Comparison of ENCODE assay signal across 9 cellular contexts in genomic region chr1:236516929-236517704, GRCh38. TPM values are rescaled to one million over a fixed set of nuclear protein-coding genes. Genes with fewer than 3 reads are reported as not detected.
DNase-seq lines count a peak whose midpoint lies in the region; ATAC-seq lines count a peak whose summit lies in the region.
"Had no signal": no experiment of that assay in that cellular context is flagged by ENCODE, and none has a peak within 500 bp of the region (broad histone marks: within the 10 kb centered on the region; RNA-seq: fewer than 3 reads in every experiment).

No MANE protein-coding gene starts in this region.

- peaks cover 34% of the 10 kb centered on the region for H3K27me3 Mint-ChIP-seq in activated T-helper 2 cell treated with anti-CD3 and anti-CD28 coated beads, Interferon-gamma antibody, Interleukin-2, Interleukin-4, amounts not matched to agents 10 μg/mL and 5 μg/mL and 100 μg/mL, durations not matched to agents 14 hours and 24 hours and 36 hours (ENCODE audit: low read depth)

- ATAC-seq in HG03378 (IDR thresholded peaks at IDR 0.05; ENCODE audit: unreplicated experiment) = no peak
- no peak for ATAC-seq in GM19324 (IDR thresholded peaks at IDR 0.05; ENCODE audit: low FRiP score, unreplicated experiment)
- no peak for ATAC-seq in HG03095 (IDR thresholded peaks at IDR 0.05; ENCODE audit: unreplicated experiment)

- H3K9ac ChIP-seq in BLaER1 treated with 17β-estradiol and CSF1 and Interleukin-3, amounts not matched to agents 10 nM and 100 nM = peak overlapping the region in 1 of 11 experiments; percentile 45; a peak in 1 of 22 replicates

- H3K4me1 ChIP-seq in BLaER1 treated with 17β-estradiol and CSF1 and Interleukin-3, amounts not matched to agents 10 nM and 100 nM = peaks cover 12 to 44% (median 26%) of the 10 kb centered on the region in 10 experiments

- peak overlapping the region in 7 of 11 experiments; percentile 62 to 93 (median 77); a peak in 10 of 22 replicates for H3K4me2 ChIP-seq in BLaER1 treated with 17β-estradiol and CSF1 and Interleukin-3, amounts not matched to agents 10 nM and 100 nM

- peak overlapping the region; percentile 58 for H3K4me3 Mint-ChIP-seq in activated T-helper 2 cell treated with anti-CD3 and anti-CD28 coated beads, Interferon-gamma antibody, Interleukin-2, Interleukin-4, amounts not matched to agents 10 μg/mL and 5 μg/mL and 100 μg/mL, durations not matched to agents 14 hours and 24 hours and 36 hours (ENCODE audit: low read depth)

- peak; percentile 36 for DNase-seq in HPDE6-E6E7 (ENCODE audit: extremely low spot score)
- DNase-seq in activated T-helper 2 cell treated with anti-CD3 and anti-CD28 coated beads, Interferon-gamma antibody, Interleukin-2, Interleukin-4, amounts not matched to agents 10 μg/mL and 5 μg/mL and 100 μg/mL, durations not matched to agents 14 hours and 24 hours and 36 hours (ENCODE audit: low spot score) = peak; percentile 62
- peak; percentile 28 for DNase-seq in kidney tubule cell (ENCODE audit: low spot score)
- DNase-seq in cortex of kidney (lab: John Stamatoyannopoulos, UW) = no peak
- DNase-seq: RPMI8226 had no signal

- H3K27me3 ChIP-seq in BLaER1 treated with 17β-estradiol and CSF1 and Interleukin-3, amounts not matched to agents 10 nM and 100 nM = no peaks in the 10 kb centered on the region

- H3K9me3 Mint-ChIP-seq in activated T-helper 2 cell treated with anti-CD3 and anti-CD28 coated beads, Interferon-gamma antibody, Interleukin-2, Interleukin-4, amounts not matched to agents 10 μg/mL and 5 μg/mL and 100 μg/mL, durations not matched to agents 14 hours and 24 hours and 36 hours = no peaks in the 10 kb centered on the region

- no peaks in the 10 kb centered on the region for H4K20me1 ChIP-seq in BLaER1 treated with 17β-estradiol and CSF1 and Interleukin-3, amounts not matched to agents 10 nM and 100 nM

- H3K36me3 Mint-ChIP-seq in activated T-helper 2 cell treated with anti-CD3 and anti-CD28 coated beads, Interferon-gamma antibody, Interleukin-2, Interleukin-4, amounts not matched to agents 10 μg/mL and 5 μg/mL and 100 μg/mL, durations not matched to agents 14 hours and 24 hours and 36 hours (ENCODE audit: low read depth) = no peaks in the 10 kb centered on the region

- peak overlapping the region; percentile 21 for H3K27ac Mint-ChIP-seq in activated T-helper 2 cell treated with anti-CD3 and anti-CD28 coated beads, Interferon-gamma antibody, Interleukin-2, Interleukin-4, amounts not matched to agents 10 μg/mL and 5 μg/mL and 100 μg/mL, durations not matched to agents 14 hours and 24 hours and 36 hours

- H3K27ac ChIP-seq in BLaER1 treated with 17β-estradiol and CSF1 and Interleukin-3, amounts not matched to agents 10 nM and 100 nM = peak overlapping the region in 8 of 11 experiments; percentile 72 to 87 (median 78); a peak in 14 of 22 replicates

- peaks cover 25% of the 10 kb centered on the region for H3K4me1 Mint-ChIP-seq in activated T-helper 2 cell treated with anti-CD3 and anti-CD28 coated beads, Interferon-gamma antibody, Interleukin-2, Interleukin-4, amounts not matched to agents 10 μg/mL and 5 μg/mL and 100 μg/mL, durations not matched to agents 14 hours and 24 hours and 36 hours (ENCODE audit: low read depth)

- intact Hi-C loops in activated T-helper 2 cell treated with anti-CD3 and anti-CD28 coated beads, Interferon-gamma antibody, Interleukin-2, Interleukin-4, amounts not matched to agents 10 μg/mL and 5 μg/mL and 100 μg/mL, durations not matched to agents 14 hours and 24 hours and 36 hours (cut with micrococcal nuclease) = no loop called here

- H3K4me3 ChIP-seq in BLaER1 treated with 17β-estradiol and CSF1 and Interleukin-3, amounts not matched to agents 10 nM and 100 nM = no peak overlapping the region

- H3K36me3 ChIP-seq in BLaER1 treated with 17β-estradiol and CSF1 and Interleukin-3, amounts not matched to agents 10 nM and 100 nM = no peaks in the 10 kb centered on the region

- no peaks in the 10 kb centered on the region for H3K9me3 ChIP-seq in BLaER1 treated with 17β-estradiol and CSF1 and Interleukin-3, amounts not matched to agents 10 nM and 100 nM (replicated peaks in 1 of 11)

RNA-seq across cellular contexts. Expression of gene LGALS8, which starts 6.7 kb away (rescaled TPM):
- total RNA-seq in activated T-helper 2 cell treated with anti-CD3 and anti-CD28 coated beads, Interferon-gamma antibody, Interleukin-2, Interleukin-4, amounts not matched to agents 10 μg/mL and 5 μg/mL and 100 μg/mL, durations not matched to agents 14 hours and 24 hours and 36 hours = 70.9 and 74.8 TPM in 2 replicates
